35 cellular contexts compared by ENCODE assay signal in the genomic region with DNA sequence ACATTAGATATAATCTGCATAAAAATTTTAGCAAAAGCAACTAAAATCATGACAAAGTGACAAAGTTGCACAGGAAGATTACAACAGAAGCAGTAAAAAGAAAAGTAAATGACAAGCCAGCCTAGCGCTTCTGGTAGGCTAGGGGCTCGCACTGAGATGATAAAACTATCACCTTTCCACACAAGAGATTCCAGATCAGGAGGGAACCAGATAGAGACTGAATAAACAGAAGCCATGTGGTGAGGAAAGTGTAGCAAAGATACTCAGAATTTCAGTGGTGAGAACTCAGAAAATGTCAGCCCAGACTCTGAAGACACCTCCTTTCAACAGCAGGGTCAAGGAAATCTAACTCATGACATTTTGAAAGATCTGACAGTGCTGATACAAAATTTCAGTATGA.
"Had no signal": no experiment of that assay in that cellular context is flagged by ENCODE, and none has a peak within 500 bp of the region (broad histone marks: within the 10 kb centered on the region; RNA-seq: fewer than 3 reads in every experiment).

No MANE protein-coding gene starts in this region.

- H3K9me3 Mint-ChIP-seq: activated CD4-positive, alpha-beta T cell treated with anti-CD3 and anti-CD28 coated beads, Interleukin-2, amount 10 ng/mL, durations not matched to agents 24 days and 14 days; activated CD8-positive, alpha-beta T cell treated with anti-CD3 and anti-CD28 coated beads for 36 hours; activated naive CD4-positive, alpha-beta T cell treated with anti-CD3 and anti-CD28 coated beads, Interleukin-2, amount 50 U/mL, for 24 hours; activated naive CD8-positive, alpha-beta T cell treated with anti-CD3 and anti-CD28 coated beads, Interleukin-2, amount 10 ng/mL, durations not matched to agents 7 days and 5 days; activated T-helper 2 cell treated with anti-CD3 and anti-CD28 coated beads, Interferon-gamma antibody, Interleukin-2, Interleukin-4, amounts not matched to agents 10 μg/mL and 5 μg/mL and 100 μg/mL, durations not matched to agents 14 hours and 24 hours and 36 hours; central memory CD8-positive, alpha-beta T cell had no signal

- H3K27ac ChIP-seq: ascending aorta, cardiac muscle cell, KMS-11, PC-9, RWPE1, VCaP had no signal

- H3K4me3 Mint-ChIP-seq: activated CD4-positive, alpha-beta T cell treated with anti-CD3 and anti-CD28 coated beads, Interleukin-2, amount 10 ng/mL, durations not matched to agents 24 days and 14 days; activated CD8-positive, alpha-beta T cell treated with anti-CD3 and anti-CD28 coated beads for 36 hours; activated naive CD4-positive, alpha-beta T cell treated with anti-CD3 and anti-CD28 coated beads, Interleukin-2, amount 50 U/mL, for 24 hours; activated naive CD8-positive, alpha-beta T cell treated with anti-CD3 and anti-CD28 coated beads, Interleukin-2, amount 10 ng/mL, durations not matched to agents 7 days and 5 days; central memory CD8-positive, alpha-beta T cell had no signal

- DNase-seq: activated CD4-positive, alpha-beta T cell treated with anti-CD3 and anti-CD28 coated beads for 1 hour; activated CD4-positive, alpha-beta T cell treated with anti-CD3 and anti-CD28 coated beads, Interleukin-2, amount 10 ng/mL, durations not matched to agents 24 days and 14 days; activated CD4-positive, alpha-beta T cell treated with anti-CD3 and anti-CD28 coated beads, Interleukin-2, amount 50 U/mL, for 4 hours; activated CD4-positive, CD25-positive, alpha-beta regulatory T cell; activated CD8-positive, alpha-beta T cell treated with anti-CD3 and anti-CD28 coated beads for 36 hours; activated gamma-delta T cell; activated naive CD4-positive, alpha-beta T cell treated with Interleukin-2 at 50 U/mL for 16 hours; activated naive CD8-positive, alpha-beta T cell treated with anti-CD3 and anti-CD28 coated beads, Interleukin-2, amount 10 ng/mL, durations not matched to agents 7 days and 5 days; activated T-cell treated with anti-CD3 and anti-CD28 coated beads, Interleukin-2, amount 50 U/mL, for 1 hour; amygdala; NCI-H1105; NCI-H1417 treated with DMSO at 0.1 percent for 48 hours; NCI-H1694; NCI-H1930; NCI-H2081 treated with DMSO at 0.1 percent for 48 hours; NCI-H345; NCI-H510A; NCI-H526; NCI-H748 treated with DMSO at 0.1 percent for 48 hours; NK-92 treated with Interleukin-12 subunit alpha and Interleukin-12 subunit beta, amount 100 ng/mL, for 24 hours; SIG-M5; SW 1271; T-helper 1 cell; T-helper 2 cell; T-helper 9 cell had no signal

- H3K36me3 ChIP-seq: ascending aorta, cardiac muscle cell had no signal

- H2AFZ ChIP-seq: PC-9 had no signal

- H3K9me3 ChIP-seq: ascending aorta had no signal

- ATAC-seq: activated CD8-positive, alpha-beta T cell treated with anti-CD3 and anti-CD28 coated beads for 36 hours; Right ventricle myocardium inferior had no signal

- H3K9ac ChIP-seq: KMS-11 had no signal

- H3K4me1 Mint-ChIP-seq: activated CD4-positive, alpha-beta T cell treated with anti-CD3 and anti-CD28 coated beads, Interleukin-2, amount 10 ng/mL, durations not matched to agents 24 days and 14 days; activated naive CD4-positive, alpha-beta T cell treated with anti-CD3 and anti-CD28 coated beads, Interleukin-2, amount 50 U/mL, for 24 hours; activated naive CD8-positive, alpha-beta T cell treated with anti-CD3 and anti-CD28 coated beads, Interleukin-2, amount 10 ng/mL, durations not matched to agents 7 days and 5 days; central memory CD8-positive, alpha-beta T cell had no signal

- H3K4me2 ChIP-seq: KMS-11, PC-9 had no signal

- H3K36me3 Mint-ChIP-seq: activated naive CD4-positive, alpha-beta T cell treated with anti-CD3 and anti-CD28 coated beads, Interleukin-2, amount 50 U/mL, for 24 hours; activated naive CD8-positive, alpha-beta T cell treated with anti-CD3 and anti-CD28 coated beads, Interleukin-2, amount 10 ng/mL, durations not matched to agents 7 days and 5 days had no signal

- H3K27me3 ChIP-seq: ascending aorta, cardiac muscle cell had no signal

- H3K4me3 ChIP-seq: ascending aorta, cardiac muscle cell, PC-9 had no signal

- H3K4me1 ChIP-seq: ascending aorta had no signal

- H3K27ac Mint-ChIP-seq: activated CD4-positive, alpha-beta T cell treated with anti-CD3 and anti-CD28 coated beads, Interleukin-2, amount 10 ng/mL, durations not matched to agents 24 days and 14 days; activated CD8-positive, alpha-beta T cell treated with anti-CD3 and anti-CD28 coated beads for 36 hours; activated naive CD4-positive, alpha-beta T cell treated with anti-CD3 and anti-CD28 coated beads, Interleukin-2, amount 50 U/mL, for 24 hours; activated naive CD8-positive, alpha-beta T cell treated with anti-CD3 and anti-CD28 coated beads, Interleukin-2, amount 10 ng/mL, durations not matched to agents 7 days and 5 days; activated T-helper 2 cell treated with anti-CD3 and anti-CD28 coated beads, Interferon-gamma antibody, Interleukin-2, Interleukin-4, amounts not matched to agents 10 μg/mL and 5 μg/mL and 100 μg/mL, durations not matched to agents 14 hours and 24 hours and 36 hours had no signal
